Comparison of ENCODE assay signal across 1 cellular context in the genomic region with DNA sequence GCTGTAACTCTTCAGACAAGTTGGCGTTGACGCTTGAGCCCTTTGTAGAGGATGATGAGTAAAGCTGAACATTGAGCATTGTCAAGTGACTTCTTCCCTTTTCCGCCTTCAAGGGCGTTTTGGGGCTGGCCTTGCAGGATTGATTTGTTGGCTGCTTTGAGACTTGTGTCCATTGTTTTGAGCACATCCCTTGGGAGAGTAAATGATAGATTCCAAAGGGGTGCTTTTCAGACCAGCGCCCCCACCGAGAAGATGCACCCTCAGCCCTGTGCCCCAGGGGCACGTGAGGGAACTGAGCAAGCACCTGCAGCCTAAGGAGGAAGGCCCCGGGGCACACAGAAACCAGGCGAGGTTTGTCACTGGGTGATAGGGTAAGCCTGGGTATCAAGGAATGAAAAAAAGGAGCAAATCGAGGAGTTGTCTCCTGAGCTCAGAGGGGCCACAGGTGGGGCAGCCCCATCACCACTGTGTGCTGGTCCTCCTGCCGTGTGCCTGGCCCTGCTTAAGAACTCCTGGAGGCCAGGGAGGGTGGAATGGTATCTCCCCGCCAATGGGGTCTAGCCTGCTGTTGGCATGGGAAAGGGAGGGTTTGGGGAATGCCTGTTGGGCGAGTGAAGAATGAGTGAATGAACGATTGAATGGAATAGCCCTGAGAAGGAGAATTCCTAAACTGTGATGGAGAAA.
TF ChIP-seq lines count a peak whose summit lies in the region.

No MANE protein-coding gene starts in this region.

TF ChIP-seq in GM23338, 12 proteins besides CTCF, POLR2A, EP300 and RAD21 (continued from another document):
- TF ChIP-seq ZNF462 (CRISPR knock-in tag; IDR thresholded peaks at IDR 0.05) (no peak), CREB1 (CRISPR knock-in tag; IDR thresholded peaks at IDR 0.05; ENCODE audit: low read depth) (no peak), EZH2 (IDR thresholded peaks at IDR 0.05; ENCODE audit: low read depth, unreplicated experiment) (no peak), POLR2AphosphoS5 (IDR thresholded peaks at IDR 0.05; ENCODE audit: low read depth) (no peak), STAT1 (IDR thresholded peaks at IDR 0.05; ENCODE audit: unreplicated experiment) (no peak), ZNF331 (CRISPR knock-in tag; IDR thresholded peaks at IDR 0.05; ENCODE audit: low read depth) (no peak), JUNB (IDR thresholded peaks at IDR 0.05; ENCODE audit: unreplicated experiment) (no peak), NANOG (IDR thresholded peaks at IDR 0.05; ENCODE audit: borderline replicate concordance) (no peak), ZNF114 (CRISPR knock-in tag; IDR thresholded peaks at IDR 0.05) (no peak)
- TF ChIP-seq, protein P1, sequence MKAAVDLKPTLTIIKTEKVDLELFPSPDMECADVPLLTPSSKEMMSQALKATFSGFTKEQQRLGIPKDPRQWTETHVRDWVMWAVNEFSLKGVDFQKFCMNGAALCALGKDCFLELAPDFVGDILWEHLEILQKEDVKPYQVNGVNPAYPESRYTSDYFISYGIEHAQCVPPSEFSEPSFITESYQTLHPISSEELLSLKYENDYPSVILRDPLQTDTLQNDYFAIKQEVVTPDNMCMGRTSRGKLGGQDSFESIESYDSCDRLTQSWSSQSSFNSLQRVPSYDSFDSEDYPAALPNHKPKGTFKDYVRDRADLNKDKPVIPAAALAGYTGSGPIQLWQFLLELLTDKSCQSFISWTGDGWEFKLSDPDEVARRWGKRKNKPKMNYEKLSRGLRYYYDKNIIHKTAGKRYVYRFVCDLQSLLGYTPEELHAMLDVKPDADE (IDR thresholded peaks at IDR 0.05) = no peak
